11 cellular contexts compared by ENCODE assay signal in genomic region chrX:19174401-19175025, GRCh38. TPM values are rescaled to one million over a fixed set of nuclear protein-coding genes. Genes with fewer than 3 reads are reported as not detected.
DNase-seq lines count a peak whose midpoint lies in the region; ATAC-seq and TF ChIP-seq lines count a peak whose summit lies in the region.
"Had no signal": no experiment of that assay in that cellular context is flagged by ENCODE, and none has a peak within 500 bp of the region (broad histone marks: within the 10 kb centered on the region; RNA-seq: fewer than 3 reads in every experiment).

No MANE protein-coding gene starts in this region.

- intact Hi-C loops in left colon (cut with DNase I, micrococcal nuclease) = no loop called here

- DNase-seq in ACHN = peak; percentile 23
- peak; percentile 62 for DNase-seq in HCEC 1CT
- DNase-seq in brain microvascular endothelial cell = peak; percentile 46
- DNase-seq in left colon = no peak
- no peak for DNase-seq in KG1 (lab: John Stamatoyannopoulos, UW)
- DNase-seq in Peyer's patch = no peak
- no peak for DNase-seq in DMS153 (lab: John Stamatoyannopoulos, UW)
- DNase-seq: NCI-H2107, posterior cingulate gyrus, SHP77 had no signal

- TF ChIP-seq POLR2A in Peyer's patch (IDR thresholded peaks at IDR 0.05) = no peak

- no peak for TF ChIP-seq CTCF in brain microvascular endothelial cell (IDR thresholded peaks at IDR 0.05; ENCODE audit: low read depth, low read length, missing control alignments)
- TF ChIP-seq CTCF in Peyer's patch (IDR thresholded peaks at IDR 0.05) = no peak

- peak; percentile 23 for ATAC-seq in left colon
- no peak for ATAC-seq in HG03095 (IDR thresholded peaks at IDR 0.05; ENCODE audit: unreplicated experiment)

- no peak overlapping the region for H3K27ac ChIP-seq in brain microvascular endothelial cell
- H3K27ac ChIP-seq in Peyer's patch = no peak overlapping the region

- in situ Hi-C loops in ACHN (cut with HindIII; ENCODE audit: low pct_ligation_motif_present, low pct_unique_long_range_greater_than_20kb, low sequenced_read_pairs) (no loop called here), brain microvascular endothelial cell (cut with HindIII; ENCODE audit: low pct_ligation_motif_present, low sequenced_read_pairs) (no loop called here)

- no peak overlapping the region for H3K4me3 ChIP-seq in brain microvascular endothelial cell (ENCODE audit: low read depth, low read length)
- H3K4me3 ChIP-seq in Peyer's patch = no peak overlapping the region

- H3K9me3 ChIP-seq in Peyer's patch = no peaks in the 10 kb centered on the region

- no peaks in the 10 kb centered on the region for H3K4me1 ChIP-seq in Peyer's patch

- no peaks in the 10 kb centered on the region for H3K27me3 ChIP-seq in brain microvascular endothelial cell (replicated peaks)
- H3K27me3 ChIP-seq in Peyer's patch = no peaks in the 10 kb centered on the region

- H3K36me3 ChIP-seq in brain microvascular endothelial cell (replicated peaks) = no peaks in the 10 kb centered on the region
- H3K36me3 ChIP-seq in Peyer's patch = no peaks in the 10 kb centered on the region

RNA-seq across cellular contexts. Expression of gene ADGRG2, which starts 52.2 kb away (rescaled TPM):
- total RNA-seq in left colon = under 1 TPM; 0.34 to 0.45 TPM
- total RNA-seq in Peyer's patch = 1 to 10 TPM in 1 of 4 donors, under 1 TPM in 2, not detected in 1; 0.28 to 1.5 (median 0.53) TPM

Comparison
In these comparisons a context has a peak if more than half of its experiments do, and no peak if none do; other contexts are left out.
1. DNase-seq: peak in ACHN (single experiment), HCEC 1CT (single experiment) and brain microvascular endothelial cell (single experiment); none in left colon (0 of 2), KG1 (single experiment), Peyer's patch (0 of 3) and DMS153 (single experiment).